Comparison of ENCODE assay signal across 20 cellular contexts in genomic region chr9:2741441-2742158, GRCh38. TPM values are rescaled to one million over a fixed set of nuclear protein-coding genes. Genes with fewer than 3 reads are reported as not detected.
DNase-seq lines count a peak whose midpoint lies in the region; ATAC-seq, FAIRE-seq and TF ChIP-seq lines count a peak whose summit lies in the region.
"Had no signal": no experiment of that assay in that cellular context is flagged by ENCODE, and none has a peak within 500 bp of the region (broad histone marks: within the 10 kb centered on the region; RNA-seq: fewer than 3 reads in every experiment).

No MANE protein-coding gene starts in this region.

- no peaks in the 10 kb centered on the region for H3K36me3 ChIP-seq in pancreas

- WGBS in pancreas, 2 donors = 41 to 49% methylated on average over 6 of the region's 6 CpGs

- DNase-seq in NCI-H146 (lab: John Stamatoyannopoulos, UW) = peak; percentile 89
- DNase-seq in NCI-H69 (lab: John Stamatoyannopoulos, UW) = peak; percentile 21
- peak; percentile 44 for DNase-seq in epithelial cell of esophagus (ENCODE audit: low read depth)
- DNase-seq in pancreas = peak in 5 of 6 donors; percentile 46 to 87 (median 66)
- DNase-seq in ureter (ENCODE audit: low spot score) = no peak
- no peak for DNase-seq in OCI-M1 (lab: John Stamatoyannopoulos, UW)
- DNase-seq in activated CD8-positive, alpha-beta memory T cell treated with anti-CD3 and anti-CD28 coated beads, Interleukin-2, amount 50 U/mL, for 48 hours = no peak
- DNase-seq: ACHN, AML-193, GOT3, NCI-H1417 treated with DMSO at 0.1 percent for 48 hours, NCI-H2029, NCI-H526 treated with DMSO at 0.1 percent for 48 hours, SIG-M5 had no signal

- no peak for FAIRE-seq in pancreas (lab: Jason Lieb, UNC)
- FAIRE-seq: D721Med, GM12891, K562 had no signal

- H3K4me3 ChIP-seq in epithelial cell of esophagus (ENCODE audit: low read length) (no peak overlapping the region), pancreas (no peak overlapping the region)
- H3K4me3 ChIP-seq: K562 had no signal

- no peaks in the 10 kb centered on the region for H3K27me3 ChIP-seq in pancreas

- peak overlapping the region in 3 of 4 donors; percentile 41 to 69 (median 42) for H3K27ac ChIP-seq in pancreas
- H3K27ac ChIP-seq: C4-2B had no signal

- no peak for TF ChIP-seq CTCF in epithelial cell of esophagus (IDR thresholded peaks at IDR 0.05; ENCODE audit: insufficient read depth, low read depth, low read length, missing control alignments)
- no peak for TF ChIP-seq CTCF in pancreas (IDR thresholded peaks at IDR 0.05)

- ATAC-seq in pancreas = peak; percentile 81 to 92 (median 86)
- ATAC-seq: HCT116, K562 had no signal

- H3K4me1 ChIP-seq in pancreas = peaks cover 15 to 26% (median 24%) of the 10 kb centered on the region in 3 donors

- intact Hi-C loops in pancreas (cut with DNase I) = no loop called here

- H3K9me3 ChIP-seq in pancreas = no peaks in the 10 kb centered on the region

RNA-seq across cellular contexts. Expression of gene KCNV2, which starts 24.3 kb away (rescaled TPM):
- total RNA-seq in pancreas (not detected), ureter (not detected)
- not detected for polyA plus RNA-seq in pancreas
- total RNA-seq: K562, RPMI7951 had no signal

Comparison
In these comparisons a context has a peak if more than half of its experiments do, and no peak if none do; other contexts are left out.
1. DNase-seq: peak in NCI-H146 (single experiment), NCI-H69 (single experiment), epithelial cell of esophagus (single experiment) and pancreas (5 of 6); none in ureter (single experiment), OCI-M1 (single experiment) and activated CD8-positive, alpha-beta memory T cell treated with anti-CD3 and anti-CD28 coated beads, Interleukin-2, amount 50 U/mL, for 48 hours (single experiment).